Comparison of ENCODE assay signal across 12 cellular contexts in genomic region chr17:1783271-1783670, GRCh38. TPM values are rescaled to one million over a fixed set of nuclear protein-coding genes. Genes with fewer than 3 reads are reported as not detected.
DNase-seq lines count a peak whose midpoint lies in the region; ATAC-seq and TF ChIP-seq lines count a peak whose summit lies in the region.
"Had no signal": no experiment of that assay in that cellular context is flagged by ENCODE, and none has a peak within 500 bp of the region (broad histone marks: within the 10 kb centered on the region; RNA-seq: fewer than 3 reads in every experiment).

No MANE protein-coding gene starts in this region.

- H3K4me1 Mint-ChIP-seq in activated B cell treated with CpG ODN at 0.5 μM for 24 hours (peaks cover 33% of the 10 kb centered on the region), osteocyte (ENCODE audit: unreplicated experiment) (peaks cover 68% of the 10 kb centered on the region)

- H3K36me3 Mint-ChIP-seq in activated B cell treated with CpG ODN at 0.5 μM for 24 hours (ENCODE audit: low read depth) (peaks cover 58% of the 10 kb centered on the region), osteocyte (ENCODE audit: unreplicated experiment) (peaks cover 31% of the 10 kb centered on the region)

- H3K9me3 ChIP-seq in A673 (ENCODE audit: low read depth, low read length, poor library complexity, severe bottlenecking), result no peaks in the 10 kb centered on the region

- no peaks in the 10 kb centered on the region for H3K9me3 Mint-ChIP-seq in activated B cell treated with CpG ODN at 0.5 μM for 24 hours
- H3K9me3 Mint-ChIP-seq in osteocyte (ENCODE audit: unreplicated experiment), result no peaks in the 10 kb centered on the region
- H3K9me3 Mint-ChIP-seq: activated CD4-positive, alpha-beta memory T cell treated with anti-CD3 and anti-CD28 coated beads for 36 hours; CD8-positive, alpha-beta memory T cell; neural crest cell had no signal

- no peaks in the 10 kb centered on the region for H3K27me3 ChIP-seq in A673 (replicated peaks; ENCODE audit: insufficient read depth, low read depth, low read length, poor library complexity)

- no TSS peak for BruUV-seq in A673 (replicated peaks; lab: Mats Ljungman, UMichigan)

- H3K4me3 Mint-ChIP-seq in activated B cell treated with CpG ODN at 0.5 μM for 24 hours (peak overlapping the region; percentile 44), osteocyte (ENCODE audit: unreplicated experiment) (no peak overlapping the region)
- H3K4me3 Mint-ChIP-seq: activated CD4-positive, alpha-beta memory T cell treated with anti-CD3 and anti-CD28 coated beads for 36 hours; CD8-positive, alpha-beta memory T cell; neural crest cell had no signal

- DNase-seq in A673 (ENCODE audit: low spot score) (no peak), activated B cell treated with CpG ODN at 0.5 μM for 24 hours (no peak), fibroblast of villous mesenchyme (ENCODE audit: low read depth) (peak; percentile 64), osteocyte (ENCODE audit: extremely low spot score, unreplicated experiment) (no peak), NAMALWA (ENCODE audit: low spot score) (no peak), NCI-H2107 (lab: John Stamatoyannopoulos, UW) (no peak)
- DNase-seq: activated CD4-positive, alpha-beta memory T cell treated with anti-CD3 and anti-CD28 coated beads for 36 hours; CD8-positive, alpha-beta memory T cell had no signal

- peaks cover 42% of the 10 kb centered on the region for H3K36me3 ChIP-seq in A673 (ENCODE audit: insufficient read depth, low read length, poor library complexity, severe bottlenecking)

- ATAC-seq in activated B cell treated with CpG ODN at 0.5 μM for 24 hours (ENCODE audit: low read depth) (peak; percentile 22), HG03521 (IDR thresholded peaks at IDR 0.05; ENCODE audit: unreplicated experiment) (no peak), HG02642 (IDR thresholded peaks at IDR 0.05; ENCODE audit: poor library complexity, unreplicated experiment) (no peak)

- intact Hi-C loops in A673 (cut with micrococcal nuclease; ENCODE audit: unreplicated experiment), result no loop called here
- intact Hi-C loops in activated B cell treated with CpG ODN at 0.5 μM for 24 hours (cut with micrococcal nuclease), result loop anchor here (1.0 kb wide), 1 partner anchor 12 kb away; no protein-coding TSS in a partner anchor

- CTCF ChIA-PET in A673 (lab: Charles Lee) (interaction anchor here (0.5 to 1.4 kb wide), 5 partner anchors 60 to 134 kb away, joined by 3 to 10 read pairs (median 4); no protein-coding TSS in a partner anchor), activated B cell treated with CpG ODN at 0.5 μM for 24 hours (lab: Charles Lee) (interaction anchor here (0.8 to 6.3 kb wide), 21 partner anchors 11 to 462 kb away, joined by 3 to 175 read pairs (median 9); partner anchors contain the start of genes RILP and WDR81)

- H3K4me3 ChIP-seq in A673 (ENCODE audit: low read depth, low read length, poor library complexity, severe bottlenecking), result no peak overlapping the region
- no peak overlapping the region for H3K4me3 ChIP-seq in fibroblast of villous mesenchyme (ENCODE audit: low read depth, low read length)

- peak overlapping the region; percentile 84 for H3K27ac Mint-ChIP-seq in activated B cell treated with CpG ODN at 0.5 μM for 24 hours
- peak overlapping the region; percentile 67 for H3K27ac Mint-ChIP-seq in osteocyte (ENCODE audit: unreplicated experiment)
- H3K27ac Mint-ChIP-seq: activated CD4-positive, alpha-beta memory T cell treated with anti-CD3 and anti-CD28 coated beads for 36 hours had no signal

- H3K4me1 ChIP-seq in A673 (ENCODE audit: insufficient read depth, low read length, poor library complexity, severe bottlenecking), result peaks cover 26% of the 10 kb centered on the region

- H3K27ac ChIP-seq in A673 (ENCODE audit: low read depth, low read length, poor library complexity, severe bottlenecking), result peak overlapping the region; percentile 46

- TF ChIP-seq CTCF in A673 (conservative IDR thresholded peaks at IDR 0.05; ENCODE audit: low read depth, low read length) (no peak), activated B cell treated with CpG ODN at 0.5 μM for 24 hours (IDR thresholded peaks at IDR 0.05) (no peak), fibroblast of villous mesenchyme (IDR thresholded peaks at IDR 0.05; ENCODE audit: insufficient read depth, low read depth, low read length) (no peak), osteocyte (IDR thresholded peaks at IDR 0.05) (no peak)

- POLR2A ChIA-PET in A673 (lab: Charles Lee; ENCODE audit: low non-redundant PET) (no interaction called here), activated B cell treated with CpG ODN at 0.5 μM for 24 hours (lab: Charles Lee) (interaction anchor here (0.7 to 3.8 kb wide), 12 partner anchors 12 to 268 kb away, joined by 3 to 113 read pairs (median 14); partner anchors contain the start of genes PRPF8, RPA1, SMYD4 and WDR81)

- H3K27me3 Mint-ChIP-seq in activated B cell treated with CpG ODN at 0.5 μM for 24 hours (no peaks in the 10 kb centered on the region), osteocyte (ENCODE audit: unreplicated experiment) (no peaks in the 10 kb centered on the region)
- H3K27me3 Mint-ChIP-seq: activated CD4-positive, alpha-beta memory T cell treated with anti-CD3 and anti-CD28 coated beads for 36 hours; CD8-positive, alpha-beta memory T cell had no signal

RNA-seq across cellular contexts. Expression of gene SERPINF1, which starts 21.4 kb away (rescaled TPM):
- total RNA-seq in A673 (2021), result 47.8 and 91.0 TPM in 2 replicates
- total RNA-seq in activated B cell treated with CpG ODN at 0.5 μM for 24 hours, result 8.7 and 14.8 TPM in 2 replicates
- 51.0 and 108 TPM in 2 replicates for total RNA-seq in fibroblast of villous mesenchyme
- total RNA-seq in osteocyte, result 164 and 175 TPM in 2 replicates
- total RNA-seq: M059J had no signal

RNA-seq across cellular contexts. Expression of gene SERPINF2, which starts 40.6 kb away (rescaled TPM):
- total RNA-seq in A673 (2021) (0.28 and 0.37 TPM in 2 replicates), activated B cell treated with CpG ODN at 0.5 μM for 24 hours (0.82 and 1.3 TPM in 2 replicates), fibroblast of villous mesenchyme (0.43 TPM in 1 of 2 replicates, not detected in the other), osteocyte (0.38 and 0.50 TPM in 2 replicates)
- total RNA-seq: activated CD4-positive, alpha-beta memory T cell treated with anti-CD3 and anti-CD28 coated beads for 36 hours had no signal

RNA-seq across cellular contexts. Expression of gene SMYD4, which starts 46.4 kb away (rescaled TPM):
- total RNA-seq in A673 (2021), result 28.1 and 31.6 TPM in 2 replicates
- total RNA-seq in activated B cell treated with CpG ODN at 0.5 μM for 24 hours, result 19.9 and 21.8 TPM in 2 replicates
- total RNA-seq in fibroblast of villous mesenchyme, result 9.3 and 12.5 TPM in 2 replicates
- 11.2 and 14.4 TPM in 2 replicates for total RNA-seq in osteocyte

RNA-seq across cellular contexts. Expression of gene RPA1, which starts 46.5 kb away (rescaled TPM):
- total RNA-seq in A673 (2021), result 211 and 231 TPM in 2 replicates
- total RNA-seq in activated B cell treated with CpG ODN at 0.5 μM for 24 hours, result 99.8 and 109 TPM in 2 replicates
- total RNA-seq in fibroblast of villous mesenchyme, result 13.4 and 13.5 TPM in 2 replicates
- total RNA-seq in osteocyte, result 75.3 and 84.8 TPM in 2 replicates

RNA-seq across cellular contexts. Expression of gene WDR81, which starts 58.8 kb away (rescaled TPM):
- total RNA-seq in A673 (2021), result 18.6 and 19.4 TPM in 2 replicates
- 42.7 and 48.4 TPM in 2 replicates for total RNA-seq in activated B cell treated with CpG ODN at 0.5 μM for 24 hours
- total RNA-seq in fibroblast of villous mesenchyme, result 26.8 and 34.5 TPM in 2 replicates
- total RNA-seq in osteocyte, result 30.8 and 33.3 TPM in 2 replicates
